Comparison of ENCODE assay signal across 17 cellular contexts in genomic region chr15:35195649-35196048, GRCh38.
A peak's percentile ranks its signal among the peaks of the same experiment; 100 is the strongest.
DNase-seq lines count a peak whose midpoint lies in the region; ATAC-seq, FAIRE-seq and TF ChIP-seq lines count a peak whose summit lies in the region.
"Had no signal": no experiment of that assay in that cellular context is flagged by ENCODE, and none has a peak within 500 bp of the region (broad histone marks: within the 10 kb centered on the region; RNA-seq: fewer than 3 reads in every experiment).

No MANE protein-coding gene starts in this region.

- peaks cover 21% of the 10 kb centered on the region for H3K36me3 Mint-ChIP-seq in GM23338 (ENCODE audit: low read depth)
- peaks cover 12% of the 10 kb centered on the region for H3K36me3 Mint-ChIP-seq in endodermal cell (ENCODE audit: low read depth)
- peaks cover 14% of the 10 kb centered on the region for H3K36me3 Mint-ChIP-seq in neural crest cell (ENCODE audit: low read depth)
- H3K36me3 Mint-ChIP-seq: CD4-positive, alpha-beta memory T cell had no signal

- peak; percentile 54 to 60 for TF ChIP-seq CTCF in GM23338 (conservative IDR thresholded peaks at IDR 0.05; ENCODE audit: low read depth in 2 of 2)
- peak; percentile 45 for TF ChIP-seq CTCF in endodermal cell (conservative IDR thresholded peaks at IDR 0.05)
- no peak for TF ChIP-seq CTCF in neural crest cell (conservative IDR thresholded peaks at IDR 0.05)
- no peak for TF ChIP-seq CTCF in prostate gland (IDR thresholded peaks at IDR 0.05)

- H3K4me3 ChIP-seq in GM23338 (no peak overlapping the region), endodermal cell (ENCODE audit: low read length) (no peak overlapping the region), prostate gland (no peak overlapping the region)
- H3K4me3 ChIP-seq: GM12878, K562 had no signal

- H4K20me1 ChIP-seq in GM23338 (replicated peaks; ENCODE audit: insufficient read depth): no peaks in the 10 kb centered on the region

- H3K27me3 ChIP-seq in GM23338 (ENCODE audit: insufficient read depth) (no peaks in the 10 kb centered on the region), endodermal cell (ENCODE audit: control insufficient read depth, insufficient read depth, low read length, poor library complexity, severe bottlenecking) (no peaks in the 10 kb centered on the region), prostate gland (replicated peaks; ENCODE audit: insufficient read depth) (no peaks in the 10 kb centered on the region)
- H3K27me3 ChIP-seq: BE2C had no signal

- H3K27ac ChIP-seq in GM23338 (ENCODE audit: low read depth): no peak overlapping the region
- H3K27ac ChIP-seq in endodermal cell (ENCODE audit: low read depth, low read length): no peak overlapping the region
- H3K27ac ChIP-seq in prostate gland: no peak overlapping the region
- H3K27ac ChIP-seq: C4-2B had no signal

- DNase-seq in GM23338 (ENCODE audit: low spot score): peak; percentile 80
- DNase-seq in SK-MEL-5 (ENCODE audit: low read depth, low spot score): peak; percentile 13
- peak; percentile 49 for DNase-seq in endodermal cell
- no peak for DNase-seq in neural crest cell (ENCODE audit: low read depth, low spot score)
- no peak for DNase-seq in EL
- no peak for DNase-seq in frontal cortex (ENCODE audit: low spot score in 2 of 2)
- DNase-seq in prostate gland (ENCODE audit: low spot score): no peak
- DNase-seq: BE2C; CD4-positive, alpha-beta memory T cell; DMS79 treated with DMSO at 0.1 percent for 48 hours; GOT3 had no signal

- no peak overlapping the region for H3K4me2 ChIP-seq in GM23338

- H3F3A ChIP-seq in GM23338 (replicated peaks; ENCODE audit: low read depth): no peaks in the 10 kb centered on the region

- H3K36me3 ChIP-seq in GM23338 (ENCODE audit: insufficient read depth) (0 out of 2 replicates have a peak, but pooled peaks cover 2% of the 10 kb centered on the region), endodermal cell (ENCODE audit: control insufficient read depth, insufficient read depth, low read length) (no peaks in the 10 kb centered on the region), prostate gland (no peaks in the 10 kb centered on the region)
- H3K36me3 ChIP-seq: BE2C had no signal

- H3K4me1 Mint-ChIP-seq in GM23338 (peaks cover 19% of the 10 kb centered on the region), endodermal cell (no peaks in the 10 kb centered on the region), neural crest cell (peaks cover 15% of the 10 kb centered on the region)
- H3K4me1 Mint-ChIP-seq: CD4-positive, alpha-beta memory T cell had no signal

- 89 to 100% methylated on average over 1 to 3 of the region's 3 CpGs for WGBS in endodermal cell (ENCODE audit: insufficient coverage in 1 of 2, insufficient read length in 1 of 2), 2 experiments
- WGBS in prostate gland: 89% methylated on average over 3 of the region's 3 CpGs

- no peak for FAIRE-seq in frontal cortex (lab: Jason Lieb, UNC)
- FAIRE-seq: A204.1, GM12878, GM18507, K562 had no signal

- H3K4me1 ChIP-seq in GM23338 (ENCODE audit: insufficient read depth): peaks cover 15% of the 10 kb centered on the region; the same call in 1 of the 2 replicates
- no peaks in the 10 kb centered on the region for H3K4me1 ChIP-seq in endodermal cell (ENCODE audit: control insufficient read depth, insufficient read depth, low read length)
- H3K4me1 ChIP-seq in prostate gland (replicated peaks): no peaks in the 10 kb centered on the region
- H3K4me1 ChIP-seq: BE2C had no signal

- peak; percentile 97 for ATAC-seq in GM23338
- ATAC-seq: GM12878, HCT116, K562 had no signal

- no peak overlapping the region for H3K9ac ChIP-seq in endodermal cell (ENCODE audit: extremely low read depth, low read length, poor library complexity, severe bottlenecking)

- no peaks in the 10 kb centered on the region for H3K79me2 ChIP-seq in GM23338 (replicated peaks; ENCODE audit: insufficient read depth)

- H3K27ac Mint-ChIP-seq in GM23338 (no peak overlapping the region; the same call in 1 of the 2 replicates), endodermal cell (no peak overlapping the region), neural crest cell (ENCODE audit: unreplicated experiment) (peak overlapping the region; percentile 5)
- H3K27ac Mint-ChIP-seq: CD4-positive, alpha-beta memory T cell had no signal

- intact Hi-C loops in prostate gland (cut with DNase I): loop anchor here (10.0 kb wide), 1 partner anchor 59 kb away; no protein-coding TSS in a partner anchor

- in situ Hi-C loops in SK-MEL-5 (cut with HindIII; ENCODE audit: low pct_unique_long_range_greater_than_20kb, low sequenced_read_pairs): no loop called here

- H3K4me3 Mint-ChIP-seq in GM23338 (no peak overlapping the region), endodermal cell (no peak overlapping the region), neural crest cell (no peak overlapping the region)
- H3K4me3 Mint-ChIP-seq: CD4-positive, alpha-beta memory T cell had no signal

- H3K9me3 ChIP-seq in endodermal cell (ENCODE audit: control insufficient read depth, low read length) (peaks cover 23% of the 10 kb centered on the region), prostate gland (no peaks in the 10 kb centered on the region)
- H3K9me3 ChIP-seq: BE2C had no signal

- TF ChIP-seq POLR2A in prostate gland (IDR thresholded peaks at IDR 0.05): no peak

- H3K27me3 Mint-ChIP-seq in GM23338 (ENCODE audit: insufficient read depth, low read depth, poor library complexity): no peaks in the 10 kb centered on the region
- no peaks in the 10 kb centered on the region for H3K27me3 Mint-ChIP-seq in endodermal cell (ENCODE audit: insufficient read depth)
- H3K27me3 Mint-ChIP-seq in neural crest cell (ENCODE audit: low read depth): no peaks in the 10 kb centered on the region

- no peak overlapping the region for H2AFZ ChIP-seq in GM23338

- H3K9me2 ChIP-seq in GM23338 (ENCODE audit: insufficient read depth): no peaks in the 10 kb centered on the region

- H3K9me3 Mint-ChIP-seq in GM23338: peaks cover 22% of the 10 kb centered on the region
- H3K9me3 Mint-ChIP-seq in endodermal cell: peaks cover 29% of the 10 kb centered on the region
- H3K9me3 Mint-ChIP-seq in neural crest cell: peaks cover 15% of the 10 kb centered on the region

TF ChIP-seq in GM23338, 12 proteins besides CTCF, POLR2A, EP300 and RAD21 (continues in another document):
- TF ChIP-seq ZNF114 (CRISPR knock-in tag; IDR thresholded peaks at IDR 0.05): no peak
- TF ChIP-seq POLR2AphosphoS5 (IDR thresholded peaks at IDR 0.05; ENCODE audit: low read depth): no peak
- no peak for TF ChIP-seq STAT1 (IDR thresholded peaks at IDR 0.05; ENCODE audit: unreplicated experiment)
- 0 out of 2 replicates have a peak, but pooled peaks have one; percentile 17 for TF ChIP-seq ZNF462 (CRISPR knock-in tag; IDR thresholded peaks at IDR 0.05)
- no peak for TF ChIP-seq EZH2phosphoT487 (IDR thresholded peaks at IDR 0.05; ENCODE audit: unreplicated experiment)

Comparison
In these comparisons a context has a peak if more than half of its experiments do, and no peak if none do; other contexts are left out.
1. DNase-seq: peak in GM23338 (single experiment), SK-MEL-5 (single experiment) and endodermal cell (single experiment); none in neural crest cell (single experiment), EL (single experiment), frontal cortex (0 of 2) and prostate gland (single experiment).
2. CTCF ChIP-seq: peak in GM23338 (2 of 2) and endodermal cell (single experiment); none in neural crest cell (single experiment) and prostate gland (0 of 4).